Comparison of ENCODE assay signal across 9 cellular contexts in genomic region chr17:31499771-31500554, GRCh38.
A peak's percentile ranks its signal among the peaks of the same experiment; 100 is the strongest.
DNase-seq lines count a peak whose midpoint lies in the region; ATAC-seq and TF ChIP-seq lines count a peak whose summit lies in the region.
"Had no signal": no experiment of that assay in that cellular context is flagged by ENCODE, and none has a peak within 500 bp of the region (broad histone marks: within the 10 kb centered on the region; RNA-seq: fewer than 3 reads in every experiment).

No MANE protein-coding gene starts in this region.

- no peak overlapping the region for H3K27ac Mint-ChIP-seq in CD4-positive, alpha-beta T cell

- 38 to 51% methylated on average over 11 of the region's 11 CpGs for WGBS in lung, 2 donors

- H3K27me3 Mint-ChIP-seq in CD4-positive, alpha-beta T cell: no peaks in the 10 kb centered on the region

- H3K4me1 Mint-ChIP-seq in CD4-positive, alpha-beta T cell (ENCODE audit: low read depth): peaks cover 54% of the 10 kb centered on the region

- no peaks in the 10 kb centered on the region for H3K36me3 ChIP-seq in lung (ENCODE audit: control insufficient read depth in 2 of 2, insufficient read depth in 2 of 2, low read length in 2 of 2)
- H3K36me3 ChIP-seq: vagina had no signal

- peak overlapping the region in 1 of 2 donors; percentile 39 for H3K27ac ChIP-seq in lung (ENCODE audit: low read depth in 1 of 2, low read length in 1 of 2)
- H3K27ac ChIP-seq in CD4-positive, alpha-beta T cell (ENCODE audit: low read depth, low read length): no peak overlapping the region
- H3K27ac ChIP-seq: vagina had no signal

- no peak overlapping the region for H3K4me3 ChIP-seq in lung
- H3K4me3 ChIP-seq: vagina had no signal

- CTCF ChIA-PET in CD4-positive, alpha-beta T cell (lab: Charles Lee): interaction anchor here (1.2 kb wide), 1 partner anchor 10 kb away, joined by 4 read pairs; no protein-coding TSS in a partner anchor

- no peaks in the 10 kb centered on the region for H3K9me3 ChIP-seq in lung (ENCODE audit: control insufficient read depth in 2 of 2, insufficient read depth in 1 of 2, low read length in 1 of 2)
- H3K9me3 ChIP-seq in CD4-positive, alpha-beta T cell (ENCODE audit: control insufficient read depth, low read length): no peaks in the 10 kb centered on the region
- H3K9me3 ChIP-seq: vagina had no signal

- intact Hi-C loops in CD4-positive, alpha-beta T cell (cut with DNase I, micrococcal nuclease): no loop called here

- H3K4me3 Mint-ChIP-seq in CD4-positive, alpha-beta T cell: no peak overlapping the region

- H3K36me3 Mint-ChIP-seq in CD4-positive, alpha-beta T cell (ENCODE audit: low read depth): no peaks in the 10 kb centered on the region

- no peak for TF ChIP-seq CTCF in lung (IDR thresholded peaks at IDR 0.05; ENCODE audit: control extremely low read depth, extremely low read depth)
- no peak for TF ChIP-seq CTCF in CD4-positive, alpha-beta T cell (IDR thresholded peaks at IDR 0.05)

- no peaks in the 10 kb centered on the region for H3K27me3 ChIP-seq in lung (ENCODE audit: control insufficient read depth, insufficient read depth)
- H3K27me3 ChIP-seq in CD4-positive, alpha-beta T cell (ENCODE audit: control insufficient read depth, insufficient read depth, low read length): no peaks in the 10 kb centered on the region
- H3K27me3 ChIP-seq: vagina had no signal

- no peaks in the 10 kb centered on the region for H3K9me3 Mint-ChIP-seq in CD4-positive, alpha-beta T cell

- peaks cover 0 to 2% of the 10 kb centered on the region in 2 donors for H3K4me1 ChIP-seq in lung (ENCODE audit: control insufficient read depth in 2 of 2, insufficient read depth in 2 of 2, low read length in 2 of 2)

- POLR2A ChIA-PET in CD4-positive, alpha-beta T cell (lab: Charles Lee): interaction anchor here (10.4 kb wide), 1 partner anchor 10 kb away, joined by 106 read pairs; no protein-coding TSS in a partner anchor

- DNase-seq in stimulated activated CD4-positive, alpha-beta T cell treated with anti-CD3 and anti-CD28 coated beads, Interleukin-4, amount 100 ng/mL, for 24 hours: peak; percentile 44
- no peak for DNase-seq in stimulated activated CD4-positive, alpha-beta T cell treated with anti-CD3 and anti-CD28 coated beads, Interleukin-1b, Interleukin-23, amount 100 ng/mL, for 48 hours
- peak; percentile 74 for DNase-seq in cerebellar cortex (ENCODE audit: low spot score)
- DNase-seq in lung (ENCODE audit: low spot score): no peak
- DNase-seq in GDM1 (lab: John Stamatoyannopoulos, UW): no peak
- no peak for DNase-seq in GM19238 (ENCODE audit: insufficient read length, low spot score)
- DNase-seq in CD4-positive, alpha-beta T cell: no peak
- DNase-seq in NCI-H82 treated with DMSO at 0.1 percent for 48 hours (lab: John Stamatoyannopoulos, UW; ENCODE audit: unreplicated experiment): no peak

- ATAC-seq in lung (ENCODE audit: insufficient read depth, low FRiP score): peak; percentile 27
- no peak for ATAC-seq in CD4-positive, alpha-beta T cell (ENCODE audit: poor library complexity)

Comparison
In these comparisons a context has a peak if more than half of its experiments do, and no peak if none do; other contexts are left out.
1. DNase-seq: peak in stimulated activated CD4-positive, alpha-beta T cell treated with anti-CD3 and anti-CD28 coated beads, Interleukin-4, amount 100 ng/mL, for 24 hours (single experiment) and cerebellar cortex (single experiment); none in stimulated activated CD4-positive, alpha-beta T cell treated with anti-CD3 and anti-CD28 coated beads, Interleukin-1b, Interleukin-23, amount 100 ng/mL, for 48 hours (single experiment), lung (single experiment), GDM1 (single experiment), GM19238 (single experiment), CD4-positive, alpha-beta T cell (0 of 10) and NCI-H82 treated with DMSO at 0.1 percent for 48 hours (single experiment).